In the genomic region with DNA sequence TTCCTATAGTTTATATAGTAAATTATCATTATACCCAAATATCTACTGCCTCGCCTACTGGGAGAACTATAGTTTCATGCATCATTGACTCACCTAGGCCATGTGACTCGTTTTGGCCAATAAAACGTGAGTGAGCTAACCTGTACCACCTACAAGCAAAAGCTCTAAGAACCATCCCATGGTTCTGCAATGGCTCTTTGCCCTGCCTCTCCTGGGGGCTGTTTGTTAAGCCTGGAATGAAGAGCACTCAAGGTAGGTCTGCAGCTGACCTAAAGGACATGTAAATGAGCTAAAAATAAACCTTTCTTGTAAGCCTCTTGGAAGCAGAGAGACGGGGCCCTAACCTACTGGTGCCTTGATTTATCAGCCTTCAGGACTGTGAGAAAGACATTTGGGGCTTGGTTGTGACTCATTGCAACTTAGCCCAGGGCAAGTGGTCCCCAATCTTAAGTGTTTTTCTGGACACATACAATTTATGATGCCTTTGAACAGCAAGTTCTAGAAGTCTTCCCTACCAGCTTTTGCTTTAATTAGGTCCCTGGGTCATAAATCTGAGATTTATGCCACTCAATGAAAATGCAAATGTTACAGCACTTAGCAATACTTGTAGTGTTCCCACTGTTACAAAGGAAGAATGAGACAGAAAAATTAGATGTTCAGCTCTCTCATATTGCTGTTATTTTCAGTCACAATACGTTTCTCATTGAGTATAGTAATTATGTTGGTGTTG, we compare ENCODE assay signal across 1 cellular context.
TF ChIP-seq lines count a peak whose summit lies in the region.

No MANE protein-coding gene starts in this region.

TF ChIP-seq in K562, 482 proteins besides CTCF, POLR2A, EP300 and RAD21 (continued from another document):
- TF ChIP-seq, protein P1, sequence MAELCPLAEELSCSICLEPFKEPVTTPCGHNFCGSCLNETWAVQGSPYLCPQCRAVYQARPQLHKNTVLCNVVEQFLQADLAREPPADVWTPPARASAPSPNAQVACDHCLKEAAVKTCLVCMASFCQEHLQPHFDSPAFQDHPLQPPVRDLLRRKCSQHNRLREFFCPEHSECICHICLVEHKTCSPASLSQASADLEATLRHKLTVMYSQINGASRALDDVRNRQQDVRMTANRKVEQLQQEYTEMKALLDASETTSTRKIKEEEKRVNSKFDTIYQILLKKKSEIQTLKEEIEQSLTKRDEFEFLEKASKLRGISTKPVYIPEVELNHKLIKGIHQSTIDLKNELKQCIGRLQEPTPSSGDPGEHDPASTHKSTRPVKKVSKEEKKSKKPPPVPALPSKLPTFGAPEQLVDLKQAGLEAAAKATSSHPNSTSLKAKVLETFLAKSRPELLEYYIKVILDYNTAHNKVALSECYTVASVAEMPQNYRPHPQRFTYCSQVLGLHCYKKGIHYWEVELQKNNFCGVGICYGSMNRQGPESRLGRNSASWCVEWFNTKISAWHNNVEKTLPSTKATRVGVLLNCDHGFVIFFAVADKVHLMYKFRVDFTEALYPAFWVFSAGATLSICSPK (IDR thresholded peaks at IDR 0.05; ENCODE audit: borderline replicate concordance) = no peak
- TF ChIP-seq ARNT (IDR thresholded peaks at IDR 0.05) = no peak
- TF ChIP-seq CHD1 (IDR thresholded peaks at IDR 0.05; ENCODE audit: low read length) = no peak
- TF ChIP-seq TEAD1 (CRISPR knock-in tag; IDR thresholded peaks at IDR 0.05) = no peak
